ENCODE assay signal across 8 cellular contexts in the genomic region with DNA sequence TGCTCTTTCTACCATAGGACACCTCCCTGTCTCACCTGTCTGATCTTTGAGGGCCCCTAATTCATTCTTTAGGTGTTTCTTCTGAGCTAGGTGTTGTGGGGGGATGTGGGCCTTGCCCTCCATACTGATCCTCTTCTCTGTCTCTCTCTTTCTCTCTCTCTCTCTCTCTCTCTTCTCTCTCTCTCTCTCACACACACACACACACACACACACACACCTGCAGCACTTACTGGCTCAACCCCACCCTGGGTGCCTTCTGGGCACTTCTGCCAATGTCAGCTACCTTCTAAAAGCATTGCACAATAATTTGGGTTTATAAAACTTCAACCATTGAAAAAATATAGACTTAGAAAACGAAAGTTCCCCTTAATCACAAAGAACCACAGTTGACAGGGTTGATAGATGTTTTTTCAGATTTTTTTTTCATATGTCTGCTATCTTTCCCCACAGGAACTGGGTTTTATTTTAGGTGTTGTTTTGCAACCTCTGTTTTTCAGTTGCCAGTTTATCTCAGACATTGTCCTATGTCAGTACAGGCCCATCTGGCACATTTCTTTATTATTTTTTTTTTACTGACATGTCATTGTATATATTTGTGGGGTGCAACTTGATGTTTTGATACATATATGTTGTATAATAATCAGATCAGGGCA. TPM values are rescaled to one million over a fixed set of nuclear protein-coding genes. Genes with fewer than 3 reads are reported as not detected.
DNase-seq lines count a peak whose midpoint lies in the region; ATAC-seq and TF ChIP-seq lines count a peak whose summit lies in the region.

No MANE protein-coding gene starts in this region.

- ATAC-seq in GM18867 (IDR thresholded peaks at IDR 0.05; ENCODE audit: unreplicated experiment) (peak; percentile 10), GM19463 (IDR thresholded peaks at IDR 0.05; ENCODE audit: unreplicated experiment) (no peak)
- peak; percentile 74 for ATAC-seq in central memory CD8-positive, alpha-beta T cell (replicated peaks; ENCODE audit: extremely low read depth, poor library complexity, severe bottlenecking)

- no peaks in the 10 kb centered on the region for H3F3A ChIP-seq in Loucy (ENCODE audit: low read depth)

- H2AFZ ChIP-seq in Loucy (ENCODE audit: low read length) = no peak overlapping the region

- DNase-seq in central memory CD8-positive, alpha-beta T cell (ENCODE audit: low spot score in 2 of 2) = peak in 1 of 2 donors; percentile 54
- DNase-seq in prostate gland (ENCODE audit: low spot score) (no peak), islet precursor cell (no peak), NCI-H1694 treated with DMSO at 0.1 percent for 48 hours (lab: John Stamatoyannopoulos, UW) (no peak)
- no peak for DNase-seq in stimulated activated CD4-positive, alpha-beta T cell treated with anti-CD3 and anti-CD28 coated beads, Interleukin-4, amount 100 ng/mL, for 4 hours

- peaks cover 12% of the 10 kb centered on the region for H3K36me3 Mint-ChIP-seq in central memory CD8-positive, alpha-beta T cell (ENCODE audit: insufficient read depth)

- H3K4me1 ChIP-seq in Loucy (ENCODE audit: insufficient read depth, low read length, poor library complexity, severe bottlenecking) = peaks cover 13% of the 10 kb centered on the region
- H3K4me1 ChIP-seq in prostate gland (replicated peaks) = peaks cover 6% of the 10 kb centered on the region

- H3K4me1 Mint-ChIP-seq in central memory CD8-positive, alpha-beta T cell = peaks cover 32% of the 10 kb centered on the region

- no peaks in the 10 kb centered on the region for H3K9me3 ChIP-seq in Loucy (ENCODE audit: insufficient read depth, low read depth, low read length)
- H3K9me3 ChIP-seq in prostate gland = no peaks in the 10 kb centered on the region

- H3K36me3 ChIP-seq in Loucy (ENCODE audit: insufficient read depth, low read length) = peaks cover 22% of the 10 kb centered on the region; the same call in 1 of the 2 replicates
- H3K36me3 ChIP-seq in prostate gland = no peaks in the 10 kb centered on the region

- WGBS in prostate gland = 11% methylated on average over 1 of the region's 1 CpG

- TF ChIP-seq CTCF in Loucy (conservative IDR thresholded peaks at IDR 0.05; ENCODE audit: low read length) = no peak
- TF ChIP-seq CTCF in prostate gland (IDR thresholded peaks at IDR 0.05) = no peak

- H3K27me3 Mint-ChIP-seq in central memory CD8-positive, alpha-beta T cell = no peaks in the 10 kb centered on the region

- H3K4me3 ChIP-seq in Loucy (ENCODE audit: low read length, poor library complexity, severe bottlenecking) (no peak overlapping the region), prostate gland (no peak overlapping the region)

- H3K4me3 Mint-ChIP-seq in central memory CD8-positive, alpha-beta T cell = peak overlapping the region; percentile 76

- peak overlapping the region; percentile 70 to 75 for H3K27ac ChIP-seq in prostate gland

- TF ChIP-seq POLR2A in prostate gland (IDR thresholded peaks at IDR 0.05) = no peak

- intact Hi-C loops in prostate gland (cut with DNase I) = loop anchor here (2.0 to 10.0 kb wide), 3 partner anchors 72 to 296 kb away; partner anchors contain the start of gene FITM2

- H3K27ac Mint-ChIP-seq in central memory CD8-positive, alpha-beta T cell (ENCODE audit: low read depth) = peak overlapping the region; percentile 100

- peak overlapping the region; percentile 35 for H3K9ac ChIP-seq in Loucy (ENCODE audit: low read depth, low read length, poor library complexity, severe bottlenecking)

- H4K20me1 ChIP-seq in Loucy (ENCODE audit: insufficient read depth, low read length, poor library complexity, severe bottlenecking) = no peaks in the 10 kb centered on the region

- no peaks in the 10 kb centered on the region for H3K27me3 ChIP-seq in Loucy (ENCODE audit: insufficient read depth, low read length, poor library complexity, severe bottlenecking)
- H3K27me3 ChIP-seq in prostate gland (replicated peaks; ENCODE audit: insufficient read depth) = no peaks in the 10 kb centered on the region

- H3K9me3 Mint-ChIP-seq in central memory CD8-positive, alpha-beta T cell = no peaks in the 10 kb centered on the region

- peak overlapping the region; percentile 70 for H3K4me2 ChIP-seq in Loucy (ENCODE audit: low read depth, low read length, poor library complexity, severe bottlenecking)

- H3K79me2 ChIP-seq in Loucy (ENCODE audit: insufficient read depth, low read length) = peaks cover 3% of the 10 kb centered on the region; the same call in 1 of the 2 replicates

- H3K9me2 ChIP-seq in Loucy (replicated peaks; ENCODE audit: low read depth, low read length) = no peaks in the 10 kb centered on the region

RNA-seq across cellular contexts. Expression of gene PKIG, which starts 28.1 kb away (rescaled TPM):
- total RNA-seq in prostate gland = 10 to 100 TPM; 60.9 to 81.1 TPM

RNA-seq across cellular contexts. Expression of gene ADA, which starts 41.1 kb away (rescaled TPM):
- 1 to 10 TPM; 1.1 to 10.0 TPM for total RNA-seq in prostate gland
